1 cellular context compared by ENCODE assay signal in the genomic region with DNA sequence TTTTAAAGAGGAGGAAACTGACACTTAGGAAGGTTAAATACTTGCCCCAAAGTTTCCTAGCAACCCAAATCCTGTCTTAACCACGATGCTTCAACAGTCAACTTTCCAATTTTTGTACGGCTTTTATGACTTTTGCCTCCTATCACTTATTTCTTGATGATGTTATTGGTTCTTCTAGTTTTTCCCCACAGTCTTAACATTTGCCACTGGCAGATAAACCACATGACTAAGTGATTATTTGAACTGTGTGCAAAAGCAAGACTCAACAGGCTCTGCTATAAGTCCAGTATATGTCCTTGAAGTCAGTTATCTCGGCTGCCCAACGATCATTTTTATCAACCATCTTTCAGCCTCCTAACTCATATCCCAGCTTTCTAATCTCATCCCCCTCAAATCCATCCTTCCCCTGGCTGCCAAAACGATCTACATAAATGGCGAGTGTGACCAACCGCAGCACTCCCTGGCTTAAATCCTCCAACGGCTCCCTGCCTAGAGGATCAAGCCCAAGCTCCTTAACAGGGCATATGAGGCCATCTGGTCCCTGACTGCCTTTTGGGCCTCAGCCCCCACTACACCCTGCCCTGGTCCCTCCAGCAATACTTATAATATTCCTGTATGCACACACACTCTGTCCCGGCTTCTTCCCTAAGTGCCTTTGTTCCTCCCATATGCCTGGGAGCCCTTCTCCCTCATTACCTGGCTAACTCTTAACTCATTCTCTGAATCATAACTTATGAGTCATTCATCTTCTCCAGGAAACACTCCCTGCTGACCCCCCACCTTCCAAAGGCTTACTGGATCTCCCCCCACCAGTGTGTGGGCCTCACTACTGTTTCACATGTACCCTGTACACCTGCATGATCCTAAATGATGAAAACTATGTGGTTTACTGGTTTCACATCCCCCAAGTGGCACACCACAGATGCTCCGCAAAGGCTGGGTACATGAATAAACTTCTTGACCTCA.
TF ChIP-seq lines count a peak whose summit lies in the region.

No MANE protein-coding gene starts in this region.

TF ChIP-seq in K562, 482 proteins besides CTCF, POLR2A, EP300 and RAD21 (continued from another document and continues in another):
- TF ChIP-seq, protein P1, sequence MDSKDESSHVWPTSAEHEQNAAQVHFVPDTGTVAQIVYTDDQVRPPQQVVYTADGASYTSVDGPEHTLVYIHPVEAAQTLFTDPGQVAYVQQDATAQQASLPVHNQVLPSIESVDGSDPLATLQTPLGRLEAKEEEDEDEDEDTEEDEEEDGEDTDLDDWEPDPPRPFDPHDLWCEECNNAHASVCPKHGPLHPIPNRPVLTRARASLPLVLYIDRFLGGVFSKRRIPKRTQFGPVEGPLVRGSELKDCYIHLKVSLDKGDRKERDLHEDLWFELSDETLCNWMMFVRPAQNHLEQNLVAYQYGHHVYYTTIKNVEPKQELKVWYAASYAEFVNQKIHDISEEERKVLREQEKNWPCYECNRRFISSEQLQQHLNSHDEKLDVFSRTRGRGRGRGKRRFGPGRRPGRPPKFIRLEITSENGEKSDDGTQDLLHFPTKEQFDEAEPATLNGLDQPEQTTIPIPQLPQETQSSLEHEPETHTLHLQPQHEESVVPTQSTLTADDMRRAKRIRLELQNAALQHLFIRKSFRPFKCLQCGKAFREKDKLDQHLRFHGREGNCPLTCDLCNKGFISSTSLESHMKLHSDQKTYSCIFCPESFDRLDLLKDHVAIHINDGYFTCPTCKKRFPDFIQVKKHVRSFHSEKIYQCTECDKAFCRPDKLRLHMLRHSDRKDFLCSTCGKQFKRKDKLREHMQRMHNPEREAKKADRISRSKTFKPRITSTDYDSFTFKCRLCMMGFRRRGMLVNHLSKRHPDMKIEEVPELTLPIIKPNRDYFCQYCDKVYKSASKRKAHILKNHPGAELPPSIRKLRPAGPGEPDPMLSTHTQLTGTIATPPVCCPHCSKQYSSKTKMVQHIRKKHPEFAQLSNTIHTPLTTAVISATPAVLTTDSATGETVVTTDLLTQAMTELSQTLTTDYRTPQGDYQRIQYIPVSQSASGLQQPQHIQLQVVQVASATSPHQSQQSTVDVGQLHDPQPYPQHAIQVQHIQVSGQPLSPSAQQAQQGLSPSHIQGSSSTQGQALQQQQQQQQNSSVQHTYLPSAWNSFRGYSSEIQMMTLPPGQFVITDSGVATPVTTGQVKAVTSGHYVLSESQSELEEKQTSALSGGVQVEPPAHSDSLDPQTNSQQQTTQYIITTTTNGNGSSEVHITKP (IDR thresholded peaks at IDR 0.05; ENCODE audit: partially characterized antibody): peak; percentile 9
- no peak for TF ChIP-seq HDAC8 (tag; IDR thresholded peaks at IDR 0.05)
- no peak for TF ChIP-seq MCM2 (IDR thresholded peaks at IDR 0.05; ENCODE audit: low read depth)
- TF ChIP-seq ZBTB7A (IDR thresholded peaks at IDR 0.05; ENCODE audit: borderline replicate concordance, control insufficient read depth, low read depth, low read length): peak; percentile 70; the same call in 1 of the 2 replicates
- TF ChIP-seq CAMTA2 (CRISPR knock-in tag; conservative IDR thresholded peaks at IDR 0.05): no peak
- TF ChIP-seq, protein P2, sequence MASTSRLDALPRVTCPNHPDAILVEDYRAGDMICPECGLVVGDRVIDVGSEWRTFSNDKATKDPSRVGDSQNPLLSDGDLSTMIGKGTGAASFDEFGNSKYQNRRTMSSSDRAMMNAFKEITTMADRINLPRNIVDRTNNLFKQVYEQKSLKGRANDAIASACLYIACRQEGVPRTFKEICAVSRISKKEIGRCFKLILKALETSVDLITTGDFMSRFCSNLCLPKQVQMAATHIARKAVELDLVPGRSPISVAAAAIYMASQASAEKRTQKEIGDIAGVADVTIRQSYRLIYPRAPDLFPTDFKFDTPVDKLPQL (IDR thresholded peaks at IDR 0.05; ENCODE audit: extremely low read depth, insufficient read length): no peak
- no peak for TF ChIP-seq ZSCAN32 (CRISPR knock-in tag; IDR thresholded peaks at IDR 0.05)
- TF ChIP-seq FOXA3 (CRISPR knock-in tag; conservative IDR thresholded peaks at IDR 0.05 in 1 of 2, IDR thresholded peaks at IDR 0.05 in 1 of 2): peak in 1 of 2 experiments; percentile 51; a peak in 1 of 4 replicates
- peak; percentile 79 for TF ChIP-seq GATAD2B (IDR thresholded peaks at IDR 0.05; ENCODE audit: borderline replicate concordance)
- TF ChIP-seq GATAD2A (IDR thresholded peaks at IDR 0.05): peak; percentile 77; the same call in 1 of the 2 replicates
- peak; percentile 41; the same call in 1 of the 2 replicates for TF ChIP-seq BACH1 (tag; IDR thresholded peaks at IDR 0.05)
- TF ChIP-seq ZNF431 (CRISPR knock-in tag; IDR thresholded peaks at IDR 0.05): no peak
- no peak for TF ChIP-seq ZNF347 (CRISPR knock-in tag; IDR thresholded peaks at IDR 0.05; ENCODE audit: low read depth)
- TF ChIP-seq, protein P3, sequence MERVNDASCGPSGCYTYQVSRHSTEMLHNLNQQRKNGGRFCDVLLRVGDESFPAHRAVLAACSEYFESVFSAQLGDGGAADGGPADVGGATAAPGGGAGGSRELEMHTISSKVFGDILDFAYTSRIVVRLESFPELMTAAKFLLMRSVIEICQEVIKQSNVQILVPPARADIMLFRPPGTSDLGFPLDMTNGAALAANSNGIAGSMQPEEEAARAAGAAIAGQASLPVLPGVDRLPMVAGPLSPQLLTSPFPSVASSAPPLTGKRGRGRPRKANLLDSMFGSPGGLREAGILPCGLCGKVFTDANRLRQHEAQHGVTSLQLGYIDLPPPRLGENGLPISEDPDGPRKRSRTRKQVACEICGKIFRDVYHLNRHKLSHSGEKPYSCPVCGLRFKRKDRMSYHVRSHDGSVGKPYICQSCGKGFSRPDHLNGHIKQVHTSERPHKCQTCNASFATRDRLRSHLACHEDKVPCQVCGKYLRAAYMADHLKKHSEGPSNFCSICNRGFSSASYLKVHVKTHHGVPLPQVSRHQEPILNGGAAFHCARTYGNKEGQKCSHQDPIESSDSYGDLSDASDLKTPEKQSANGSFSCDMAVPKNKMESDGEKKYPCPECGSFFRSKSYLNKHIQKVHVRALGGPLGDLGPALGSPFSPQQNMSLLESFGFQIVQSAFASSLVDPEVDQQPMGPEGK (CRISPR knock-in tag; IDR thresholded peaks at IDR 0.05; ENCODE audit: borderline replicate concordance): no peak
- TF ChIP-seq, protein P4, sequence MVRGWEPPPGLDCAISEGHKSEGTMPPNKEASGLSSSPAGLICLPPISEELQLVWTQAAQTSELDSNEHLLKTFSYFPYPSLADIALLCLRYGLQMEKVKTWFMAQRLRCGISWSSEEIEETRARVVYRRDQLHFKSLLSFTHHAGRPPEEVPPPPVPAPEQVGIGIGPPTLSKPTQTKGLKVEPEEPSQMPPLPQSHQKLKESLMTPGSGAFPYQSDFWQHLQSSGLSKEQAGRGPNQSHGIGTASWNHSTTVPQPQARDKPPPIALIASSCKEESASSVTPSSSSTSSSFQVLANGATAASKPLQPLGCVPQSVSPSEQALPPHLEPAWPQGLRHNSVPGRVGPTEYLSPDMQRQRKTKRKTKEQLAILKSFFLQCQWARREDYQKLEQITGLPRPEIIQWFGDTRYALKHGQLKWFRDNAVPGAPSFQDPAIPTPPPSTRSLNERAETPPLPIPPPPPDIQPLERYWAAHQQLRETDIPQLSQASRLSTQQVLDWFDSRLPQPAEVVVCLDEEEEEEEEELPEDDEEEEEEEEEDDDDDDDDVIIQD (CRISPR knock-in tag; IDR thresholded peaks at IDR 0.05): no peak
- no peak for TF ChIP-seq ZNF507 (tag; conservative IDR thresholded peaks at IDR 0.05)
- TF ChIP-seq SRSF7 (optimal IDR thresholded peaks at IDR 0.05; ENCODE audit: low read depth, low read length): no peak
- TF ChIP-seq, protein P5, sequence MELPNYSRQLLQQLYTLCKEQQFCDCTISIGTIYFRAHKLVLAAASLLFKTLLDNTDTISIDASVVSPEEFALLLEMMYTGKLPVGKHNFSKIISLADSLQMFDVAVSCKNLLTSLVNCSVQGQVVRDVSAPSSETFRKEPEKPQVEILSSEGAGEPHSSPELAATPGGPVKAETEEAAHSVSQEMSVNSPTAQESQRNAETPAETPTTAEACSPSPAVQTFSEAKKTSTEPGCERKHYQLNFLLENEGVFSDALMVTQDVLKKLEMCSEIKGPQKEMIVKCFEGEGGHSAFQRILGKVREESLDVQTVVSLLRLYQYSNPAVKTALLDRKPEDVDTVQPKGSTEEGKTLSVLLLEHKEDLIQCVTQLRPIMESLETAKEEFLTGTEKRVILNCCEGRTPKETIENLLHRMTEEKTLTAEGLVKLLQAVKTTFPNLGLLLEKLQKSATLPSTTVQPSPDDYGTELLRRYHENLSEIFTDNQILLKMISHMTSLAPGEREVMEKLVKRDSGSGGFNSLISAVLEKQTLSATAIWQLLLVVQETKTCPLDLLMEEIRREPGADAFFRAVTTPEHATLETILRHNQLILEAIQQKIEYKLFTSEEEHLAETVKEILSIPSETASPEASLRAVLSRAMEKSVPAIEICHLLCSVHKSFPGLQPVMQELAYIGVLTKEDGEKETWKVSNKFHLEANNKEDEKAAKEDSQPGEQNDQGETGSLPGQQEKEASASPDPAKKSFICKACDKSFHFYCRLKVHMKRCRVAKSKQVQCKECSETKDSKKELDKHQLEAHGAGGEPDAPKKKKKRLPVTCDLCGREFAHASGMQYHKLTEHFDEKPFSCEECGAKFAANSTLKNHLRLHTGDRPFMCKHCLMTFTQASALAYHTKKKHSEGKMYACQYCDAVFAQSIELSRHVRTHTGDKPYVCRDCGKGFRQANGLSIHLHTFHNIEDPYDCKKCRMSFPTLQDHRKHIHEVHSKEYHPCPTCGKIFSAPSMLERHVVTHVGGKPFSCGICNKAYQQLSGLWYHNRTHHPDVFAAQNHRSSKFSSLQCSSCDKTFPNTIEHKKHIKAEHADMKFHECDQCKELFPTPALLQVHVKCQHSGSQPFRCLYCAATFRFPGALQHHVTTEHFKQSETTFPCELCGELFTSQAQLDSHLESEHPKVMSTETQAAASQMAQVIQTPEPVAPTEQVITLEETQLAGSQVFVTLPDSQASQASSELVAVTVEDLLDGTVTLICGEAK (IDR thresholded peaks at IDR 0.05): no peak; the same call in 1 of the 2 replicates
- TF ChIP-seq, protein P5 (CRISPR knock-in tag; IDR thresholded peaks at IDR 0.05): no peak
- TF ChIP-seq CHD2 (IDR thresholded peaks at IDR 0.05; ENCODE audit: low read depth, low read length): no peak
- TF ChIP-seq RBM39 (optimal IDR thresholded peaks at IDR 0.05; ENCODE audit: low read depth, low read length): no peak
- TF ChIP-seq, protein P6, sequence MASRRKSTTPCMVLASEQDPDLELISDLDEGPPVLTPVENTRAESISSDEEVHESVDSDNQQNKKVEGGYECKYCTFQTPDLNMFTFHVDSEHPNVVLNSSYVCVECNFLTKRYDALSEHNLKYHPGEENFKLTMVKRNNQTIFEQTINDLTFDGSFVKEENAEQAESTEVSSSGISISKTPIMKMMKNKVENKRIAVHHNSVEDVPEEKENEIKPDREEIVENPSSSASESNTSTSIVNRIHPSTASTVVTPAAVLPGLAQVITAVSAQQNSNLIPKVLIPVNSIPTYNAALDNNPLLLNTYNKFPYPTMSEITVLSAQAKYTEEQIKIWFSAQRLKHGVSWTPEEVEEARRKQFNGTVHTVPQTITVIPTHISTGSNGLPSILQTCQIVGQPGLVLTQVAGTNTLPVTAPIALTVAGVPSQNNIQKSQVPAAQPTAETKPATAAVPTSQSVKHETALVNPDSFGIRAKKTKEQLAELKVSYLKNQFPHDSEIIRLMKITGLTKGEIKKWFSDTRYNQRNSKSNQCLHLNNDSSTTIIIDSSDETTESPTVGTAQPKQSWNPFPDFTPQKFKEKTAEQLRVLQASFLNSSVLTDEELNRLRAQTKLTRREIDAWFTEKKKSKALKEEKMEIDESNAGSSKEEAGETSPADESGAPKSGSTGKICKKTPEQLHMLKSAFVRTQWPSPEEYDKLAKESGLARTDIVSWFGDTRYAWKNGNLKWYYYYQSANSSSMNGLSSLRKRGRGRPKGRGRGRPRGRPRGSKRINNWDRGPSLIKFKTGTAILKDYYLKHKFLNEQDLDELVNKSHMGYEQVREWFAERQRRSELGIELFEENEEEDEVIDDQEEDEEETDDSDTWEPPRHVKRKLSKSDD (conservative IDR thresholded peaks at IDR 0.05; ENCODE audit: low read length): no peak
- TF ChIP-seq, protein P7, sequence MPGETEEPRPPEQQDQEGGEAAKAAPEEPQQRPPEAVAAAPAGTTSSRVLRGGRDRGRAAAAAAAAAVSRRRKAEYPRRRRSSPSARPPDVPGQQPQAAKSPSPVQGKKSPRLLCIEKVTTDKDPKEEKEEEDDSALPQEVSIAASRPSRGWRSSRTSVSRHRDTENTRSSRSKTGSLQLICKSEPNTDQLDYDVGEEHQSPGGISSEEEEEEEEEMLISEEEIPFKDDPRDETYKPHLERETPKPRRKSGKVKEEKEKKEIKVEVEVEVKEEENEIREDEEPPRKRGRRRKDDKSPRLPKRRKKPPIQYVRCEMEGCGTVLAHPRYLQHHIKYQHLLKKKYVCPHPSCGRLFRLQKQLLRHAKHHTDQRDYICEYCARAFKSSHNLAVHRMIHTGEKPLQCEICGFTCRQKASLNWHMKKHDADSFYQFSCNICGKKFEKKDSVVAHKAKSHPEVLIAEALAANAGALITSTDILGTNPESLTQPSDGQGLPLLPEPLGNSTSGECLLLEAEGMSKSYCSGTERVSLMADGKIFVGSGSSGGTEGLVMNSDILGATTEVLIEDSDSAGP (CRISPR knock-in tag; IDR thresholded peaks at IDR 0.05): no peak
